In the genomic region with DNA sequence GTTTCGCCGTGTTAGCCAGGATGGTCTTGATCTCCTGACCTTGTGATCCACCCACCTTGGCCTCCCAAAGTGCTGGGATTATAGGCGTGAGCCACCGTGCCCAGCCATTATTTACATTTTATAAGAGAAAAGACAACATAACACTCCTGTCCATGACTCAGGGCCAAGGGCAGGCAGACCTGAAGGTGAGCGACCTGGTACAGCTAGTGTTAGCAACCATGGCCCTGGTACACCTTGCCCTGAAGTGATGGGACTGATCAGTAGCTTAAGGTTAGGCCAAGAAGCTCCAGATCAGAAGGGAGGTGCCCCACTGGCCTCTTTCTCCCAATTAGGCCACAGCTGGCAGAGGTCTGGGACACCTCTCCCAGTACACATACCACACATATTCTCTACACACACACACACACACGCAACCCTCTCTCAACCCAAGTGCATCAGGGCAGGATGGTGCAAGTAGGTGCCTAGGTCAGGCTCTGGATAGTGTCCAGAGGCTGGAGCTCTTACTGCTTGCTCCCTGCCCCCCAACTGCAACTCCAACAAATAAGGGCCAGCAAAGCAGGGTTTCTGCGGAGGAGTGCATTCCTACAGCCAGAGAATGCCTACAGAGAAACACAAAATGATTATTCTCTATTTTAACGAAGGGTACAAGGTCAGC, we compare ENCODE assay signal across 18 cellular contexts. TPM values are rescaled to one million over a fixed set of nuclear protein-coding genes. Genes with fewer than 3 reads are reported as not detected.
DNase-seq lines count a peak whose midpoint lies in the region; ATAC-seq and TF ChIP-seq lines count a peak whose summit lies in the region.
"Had no signal": no experiment of that assay in that cellular context is flagged by ENCODE, and none has a peak within 500 bp of the region (broad histone marks: within the 10 kb centered on the region; RNA-seq: fewer than 3 reads in every experiment).

No MANE protein-coding gene starts in this region.

- H3K4me3 Mint-ChIP-seq in endodermal cell, result no peak overlapping the region
- H3K4me3 Mint-ChIP-seq: B cell had no signal

- H3K9ac ChIP-seq in endodermal cell (ENCODE audit: extremely low read depth, low read length, poor library complexity, severe bottlenecking), result no peak overlapping the region

- H3K4me3 ChIP-seq in LNCaP clone FGC (ENCODE audit: low read depth, low read length) (no peak overlapping the region), endodermal cell (ENCODE audit: low read length) (no peak overlapping the region), sigmoid colon (no peak overlapping the region)
- H3K4me3 ChIP-seq: Peyer's patch had no signal

- 87 to 100% methylated on average over 1 to 8 of the region's 8 CpGs for WGBS in endodermal cell (ENCODE audit: insufficient coverage in 1 of 2, insufficient read length in 1 of 2), 2 experiments
- 78 to 81% methylated on average over 8 of the region's 8 CpGs for WGBS in sigmoid colon, 2 donors

- peaks cover 11% of the 10 kb centered on the region for H3K4me1 ChIP-seq in endodermal cell (ENCODE audit: control insufficient read depth, insufficient read depth, low read length)
- H3K4me1 ChIP-seq in sigmoid colon, result peaks cover 0 to 6% (median 0%) of the 10 kb centered on the region in 4 donors
- H3K4me1 ChIP-seq: Peyer's patch had no signal

- H3K27ac Mint-ChIP-seq in endodermal cell, result no peak overlapping the region
- H3K27ac Mint-ChIP-seq: B cell had no signal

- H3K4me1 Mint-ChIP-seq in endodermal cell, result peaks cover 10% of the 10 kb centered on the region

- no peaks in the 10 kb centered on the region for H3K27me3 Mint-ChIP-seq in endodermal cell (ENCODE audit: insufficient read depth)
- H3K27me3 Mint-ChIP-seq: B cell had no signal

- TF ChIP-seq CTCF in LNCaP clone FGC (IDR thresholded peaks at IDR 0.05; ENCODE audit: control insufficient read depth, extremely low read depth, insufficient read depth) (no peak), endodermal cell (conservative IDR thresholded peaks at IDR 0.05) (no peak), sigmoid colon (IDR thresholded peaks at IDR 0.05) (no peak)

- no peaks in the 10 kb centered on the region for H3K27me3 ChIP-seq in endodermal cell (ENCODE audit: control insufficient read depth, insufficient read depth, low read length, poor library complexity, severe bottlenecking)
- no peaks in the 10 kb centered on the region for H3K27me3 ChIP-seq in sigmoid colon
- H3K27me3 ChIP-seq: Peyer's patch had no signal

- peaks cover 37% of the 10 kb centered on the region for H3K36me3 Mint-ChIP-seq in endodermal cell (ENCODE audit: low read depth)

- ATAC-seq in left lobe of liver (peak; percentile 29), HG03175 (IDR thresholded peaks at IDR 0.05; ENCODE audit: unreplicated experiment) (no peak), HG02588 (IDR thresholded peaks at IDR 0.05; ENCODE audit: unreplicated experiment) (no peak)
- ATAC-seq: HCT116 had no signal

- no peak overlapping the region for H3K27ac ChIP-seq in endodermal cell (ENCODE audit: low read depth, low read length)
- H3K27ac ChIP-seq in sigmoid colon, result no peak overlapping the region
- H3K27ac ChIP-seq: Peyer's patch had no signal

- H3K9me3 ChIP-seq in endodermal cell (ENCODE audit: control insufficient read depth, low read length), result peaks cover 23% of the 10 kb centered on the region
- H3K9me3 ChIP-seq in sigmoid colon, result no peaks in the 10 kb centered on the region
- H3K9me3 ChIP-seq: Peyer's patch had no signal

- H3K9me3 Mint-ChIP-seq in endodermal cell, result peaks cover 9% of the 10 kb centered on the region

- no peak for TF ChIP-seq POLR2A in sigmoid colon (IDR thresholded peaks at IDR 0.05)

- TF ChIP-seq EP300 in sigmoid colon (IDR thresholded peaks at IDR 0.05), result no peak

- H3K36me3 ChIP-seq in endodermal cell (ENCODE audit: control insufficient read depth, insufficient read depth, low read length), result peaks cover 22% of the 10 kb centered on the region
- H3K36me3 ChIP-seq in sigmoid colon, result peaks cover 0 to 12% (median 0%) of the 10 kb centered on the region in 4 donors

- DNase-seq in LNCaP clone FGC (ENCODE audit: low read depth) (peak; percentile 14), endodermal cell (peak; percentile 18), left lobe of liver (ENCODE audit: low spot score) (no peak), sigmoid colon (peak; percentile 33), NCI-H2227 (lab: John Stamatoyannopoulos, UW; ENCODE audit: unreplicated experiment) (no peak), SKM-1 treated with dmso at 0.1 percent for 144 hours (lab: John Stamatoyannopoulos, UW; ENCODE audit: unreplicated experiment) (no peak)
- DNase-seq: ACHN, DMS 273 treated with DMSO at 0.1 percent for 48 hours, MM.1S, NCI-H1105 treated with DMSO at 0.1 percent for 48 hours, NCI-H187 treated with DMSO at 0.1 percent for 48 hours, NCI-H510A, Peyer's patch, SIG-M5 had no signal

- intact Hi-C loops in sigmoid colon (cut with DNase I), result no loop called here

RNA-seq across cellular contexts. Expression of a gene that starts 43.8 kb away (rescaled TPM):
- 10 to 100 TPM; 33.3 to 52.0 TPM for total RNA-seq in endodermal cell
- 43.1 TPM for polyA plus RNA-seq in endodermal cell (2013, experiment 1 of 2)
- polyA plus RNA-seq in endodermal cell (2013, experiment 2 of 2), result 46.7 TPM
- total RNA-seq in left lobe of liver, result 3.6 TPM
- total RNA-seq in sigmoid colon, result 10 to 100 TPM; 18.5 to 80.2 (median 40.0) TPM
- polyA plus RNA-seq in sigmoid colon, result 10 to 100 TPM; 13.2 to 25.7 (median 24.9) TPM

RNA-seq across cellular contexts. Expression of a gene that starts 43.9 kb away (rescaled TPM):
- total RNA-seq in endodermal cell (10 to 100 TPM; 51.8 to 59.3 TPM), left lobe of liver (16.6 TPM), sigmoid colon (10 to 100 TPM; 25.3 to 39.6 (median 33.2) TPM)
- 39.0 TPM for polyA plus RNA-seq in endodermal cell (2013, experiment 1 of 2)
- polyA plus RNA-seq in endodermal cell (2013, experiment 2 of 2), result 28.8 TPM
- polyA plus RNA-seq in sigmoid colon, result 10 to 100 TPM in 2 of 3 donors, 1 to 10 TPM in 1; 9.0 to 29.4 (median 19.2) TPM

Comparison
In these comparisons a context has a peak if more than half of its experiments do, and no peak if none do; other contexts are left out.
1. DNase-seq: peak in LNCaP clone FGC (single experiment), endodermal cell (single experiment) and sigmoid colon (single experiment); none in left lobe of liver (single experiment), NCI-H2227 (single experiment) and SKM-1 treated with dmso at 0.1 percent for 144 hours (single experiment).